Comparison of ENCODE assay signal across 14 cellular contexts in genomic region chr3:59654120-59654952, GRCh38.
DNase-seq lines count a peak whose midpoint lies in the region; ATAC-seq, FAIRE-seq and TF ChIP-seq lines count a peak whose summit lies in the region.
"Had no signal": no experiment of that assay in that cellular context is flagged by ENCODE, and none has a peak within 500 bp of the region (broad histone marks: within the 10 kb centered on the region; RNA-seq: fewer than 3 reads in every experiment).

No MANE protein-coding gene starts in this region.

- H3K4me3 ChIP-seq in osteoblast (ENCODE audit: insufficient read depth, low read length): peak overlapping the region; percentile 35
- H3K4me3 ChIP-seq: colonic mucosa, tibial nerve had no signal

- H3K27me3 ChIP-seq in osteoblast (ENCODE audit: insufficient read depth, low read length): no peaks in the 10 kb centered on the region
- H3K27me3 ChIP-seq: colonic mucosa, tibial nerve had no signal

- no peak for TF ChIP-seq CTCF in VCaP (conservative IDR thresholded peaks at IDR 0.05)
- TF ChIP-seq CTCF in osteoblast (IDR thresholded peaks at IDR 0.05; ENCODE audit: extremely low read depth, low read depth, low read length): no peak

- DNase-seq in AG08396 (ENCODE audit: low spot score): peak; percentile 46
- peak; percentile 19 for DNase-seq in globus pallidus (ENCODE audit: low spot score)
- DNase-seq in osteoblast (ENCODE audit: insufficient read length, low spot score, missing footprints): no peak
- DNase-seq in GM12891 (ENCODE audit: insufficient read length, low spot score): no peak
- DNase-seq in DMS114 treated with DMSO at 0.1 percent for 48 hours (lab: John Stamatoyannopoulos, UW; ENCODE audit: unreplicated experiment): no peak
- DNase-seq: activated CD8-positive, alpha-beta memory T cell treated with anti-CD3 and anti-CD28 coated beads for 24 hours; activated naive CD4-positive, alpha-beta T cell treated with anti-CD3 and anti-CD28 coated beads, Interleukin-2, amount 50 U/mL, for 16 hours; colonic mucosa; glutamatergic neuron; NCI-H2029 treated with DMSO at 0.1 percent for 48 hours had no signal

- no peaks in the 10 kb centered on the region for H3K79me2 ChIP-seq in osteoblast (ENCODE audit: insufficient read depth, low read length)

- no peak for TF ChIP-seq POLR2A in GM12891 (IDR thresholded peaks at IDR 0.05; ENCODE audit: low read depth, low read length)

- H4K20me1 ChIP-seq in osteoblast (ENCODE audit: insufficient read depth, low read length): no peaks in the 10 kb centered on the region

- ATAC-seq in HG03378 (IDR thresholded peaks at IDR 0.05; ENCODE audit: unreplicated experiment) (no peak), HG02678 (IDR thresholded peaks at IDR 0.05; ENCODE audit: unreplicated experiment) (no peak)

- H3K36me3 ChIP-seq in osteoblast (ENCODE audit: insufficient read depth, low read length): no peaks in the 10 kb centered on the region
- H3K36me3 ChIP-seq: colonic mucosa, tibial nerve had no signal

- H3K4me1 ChIP-seq in osteoblast (ENCODE audit: insufficient read depth, low read length): peaks cover 20% of the 10 kb centered on the region
- H3K4me1 ChIP-seq: colonic mucosa had no signal

- peak overlapping the region; percentile 64 for H3K4me2 ChIP-seq in osteoblast (ENCODE audit: insufficient read depth, low read length)

- no peak for FAIRE-seq in GM12891 (lab: Jason Lieb, UNC)

- H3K27ac ChIP-seq in VCaP: peak overlapping the region; percentile 63
- H3K27ac ChIP-seq in osteoblast (ENCODE audit: low read depth, low read length): peak overlapping the region; percentile 32
- H3K27ac ChIP-seq: colonic mucosa had no signal

- H2AFZ ChIP-seq in osteoblast (ENCODE audit: low read length): peak overlapping the region; percentile 58

- H3K9me3 ChIP-seq in osteoblast (ENCODE audit: low read depth, low read length): no peaks in the 10 kb centered on the region
- H3K9me3 ChIP-seq: colonic mucosa had no signal

TF ChIP-seq in GM12891, 5 proteins besides CTCF, POLR2A, EP300 and RAD21:
- TF ChIP-seq POU2F2 (IDR thresholded peaks at IDR 0.05; ENCODE audit: low read depth, low read length): no peak
- no peak for TF ChIP-seq TAF1 (IDR thresholded peaks at IDR 0.05; ENCODE audit: low read depth, low read length)
- no peak for TF ChIP-seq POLR2AphosphoS5 (IDR thresholded peaks at IDR 0.05; ENCODE audit: low read depth, low read length)
- no peak for TF ChIP-seq SPI1 (IDR thresholded peaks at IDR 0.05; ENCODE audit: low read depth, low read length)
- no peak for TF ChIP-seq PAX5 (IDR thresholded peaks at IDR 0.05; ENCODE audit: insufficient read depth, low read length, severe bottlenecking)

Comparison
In these comparisons a context has a peak if more than half of its experiments do, and no peak if none do; other contexts are left out.
1. DNase-seq: peak in AG08396 (single experiment) and globus pallidus (single experiment); none in osteoblast (single experiment), GM12891 (single experiment) and DMS114 treated with DMSO at 0.1 percent for 48 hours (single experiment).